ENCODE assay signal across 8 cellular contexts in the genomic region with DNA sequence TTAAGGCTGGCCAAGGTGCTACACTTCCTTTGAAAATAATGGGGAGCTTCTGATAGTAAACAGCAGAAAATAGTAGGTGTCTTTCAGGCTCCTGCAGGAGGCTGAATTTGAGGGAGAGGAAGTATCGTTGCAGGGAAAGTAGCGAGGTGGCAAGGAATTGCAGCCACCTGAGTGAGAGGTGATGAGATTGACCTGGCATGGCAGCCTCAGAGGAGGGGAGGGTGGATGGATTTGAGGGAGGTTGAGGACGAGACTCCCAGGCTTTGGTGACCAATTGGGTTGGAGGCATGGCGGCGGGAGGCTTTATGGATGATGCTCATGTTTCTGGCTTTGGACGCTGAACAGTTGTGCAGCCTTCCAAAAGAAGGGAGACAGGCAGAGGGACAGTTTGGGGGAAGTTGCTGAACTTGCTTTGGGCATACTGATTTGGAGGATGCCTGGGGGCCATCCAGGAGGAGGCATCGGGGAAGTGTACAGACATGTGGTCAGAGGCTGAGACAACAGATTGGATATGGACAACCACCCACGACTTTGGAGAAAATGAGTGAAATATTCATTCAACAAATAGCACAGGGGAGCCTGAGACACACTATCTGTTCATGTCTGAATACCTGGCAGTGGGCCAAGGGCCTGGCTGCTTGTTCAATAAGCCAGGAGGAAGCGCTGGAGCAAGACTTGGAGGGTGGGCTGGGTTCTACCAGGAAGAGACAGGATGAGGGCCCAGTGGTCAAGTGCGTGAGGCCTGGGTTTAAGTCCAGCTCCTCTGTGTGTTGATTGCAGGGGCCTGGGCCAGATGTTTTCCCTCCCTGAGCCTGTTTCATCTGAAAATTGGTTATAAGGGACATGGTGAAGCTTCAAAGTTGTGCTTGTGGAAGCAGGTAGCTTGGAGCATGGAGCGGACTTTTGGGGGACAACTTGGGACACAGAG.
DNase-seq lines count a peak whose midpoint lies in the region; ATAC-seq and TF ChIP-seq lines count a peak whose summit lies in the region.

No MANE protein-coding gene starts in this region.

- H3K4me1 ChIP-seq in muscle layer of colon (ENCODE audit: insufficient read depth, low read length) = peaks cover 51% of the 10 kb centered on the region

- peak overlapping the region; percentile 17 for H3K9ac ChIP-seq in muscle layer of colon (ENCODE audit: low read length)

- POLR2A ChIA-PET in activated CD4-positive, alpha-beta memory T cell treated with anti-CD3 and anti-CD28 coated beads for 36 hours (lab: Charles Lee) = no interaction called here

- H3K27me3 Mint-ChIP-seq in activated CD4-positive, alpha-beta memory T cell treated with anti-CD3 and anti-CD28 coated beads for 36 hours = peaks cover 3% of the 10 kb centered on the region

- no peaks in the 10 kb centered on the region for H3K9me3 ChIP-seq in muscle layer of colon (ENCODE audit: low read length)

- DNase-seq in AG10803 (ENCODE audit: low read depth) (peak; percentile 95), NCI-H2196 treated with DMSO at 0.1 percent for 48 hours (lab: John Stamatoyannopoulos, UW; ENCODE audit: unreplicated experiment) (peak; percentile 41), dorsolateral prefrontal cortex (peak in 7 of 10 donors; percentile 51 to 67 (median 57))
- no peak for DNase-seq in activated CD4-positive, alpha-beta memory T cell treated with anti-CD3 and anti-CD28 coated beads for 36 hours
- no peak for DNase-seq in activated CD4-positive, alpha-beta T cell treated with anti-CD3 and anti-CD28 coated beads for 1 hour

- no peak overlapping the region for H3K4me3 Mint-ChIP-seq in activated CD4-positive, alpha-beta memory T cell treated with anti-CD3 and anti-CD28 coated beads for 36 hours

- H3K36me3 ChIP-seq in muscle layer of colon (ENCODE audit: insufficient read depth, low read length) = no peaks in the 10 kb centered on the region

- no peak overlapping the region for H3K27ac Mint-ChIP-seq in activated CD4-positive, alpha-beta memory T cell treated with anti-CD3 and anti-CD28 coated beads for 36 hours

- H3K9me3 Mint-ChIP-seq in activated CD4-positive, alpha-beta memory T cell treated with anti-CD3 and anti-CD28 coated beads for 36 hours = no peaks in the 10 kb centered on the region

- no peaks in the 10 kb centered on the region for H3K4me1 Mint-ChIP-seq in activated CD4-positive, alpha-beta memory T cell treated with anti-CD3 and anti-CD28 coated beads for 36 hours (ENCODE audit: low read depth)

- H3K27ac ChIP-seq in dorsolateral prefrontal cortex (peak overlapping the region in 39 of 59 donors; percentile 2 to 82 (median 54)), muscle layer of colon (ENCODE audit: low read depth, low read length) (peak overlapping the region; percentile 98)

- ATAC-seq in GM21423 (IDR thresholded peaks at IDR 0.05; ENCODE audit: unreplicated experiment) (no peak), GM19455 (IDR thresholded peaks at IDR 0.05; ENCODE audit: unreplicated experiment) (no peak)

- no peak for TF ChIP-seq CTCF in AG10803 (conservative IDR thresholded peaks at IDR 0.05; ENCODE audit: low read length)
- no peak for TF ChIP-seq CTCF in dorsolateral prefrontal cortex (IDR thresholded peaks at IDR 0.05 in 54 of 56, conservative IDR thresholded peaks at IDR 0.05 in 2 of 56; ENCODE audit: low read depth in 1 of 56, partially characterized antibody in 56 of 56)

- H3K4me3 ChIP-seq in AG10803 (ENCODE audit: low read length) (no peak overlapping the region), dorsolateral prefrontal cortex (no peak overlapping the region), muscle layer of colon (ENCODE audit: low read depth in 1 of 2, low read length in 2 of 2) (no peak overlapping the region)

- no peaks in the 10 kb centered on the region for H3K36me3 Mint-ChIP-seq in activated CD4-positive, alpha-beta memory T cell treated with anti-CD3 and anti-CD28 coated beads for 36 hours

- intact Hi-C loops in dorsolateral prefrontal cortex (cut with DNase I) = no loop called here
- intact Hi-C loops in activated CD4-positive, alpha-beta memory T cell treated with anti-CD3 and anti-CD28 coated beads for 36 hours (cut with micrococcal nuclease) = no loop called here

- CTCF ChIA-PET in activated CD4-positive, alpha-beta memory T cell treated with anti-CD3 and anti-CD28 coated beads for 36 hours (lab: Charles Lee) = interaction anchor here (1.1 kb wide), 1 partner anchor 266 kb away, joined by 3 read pairs; no protein-coding TSS in a partner anchor

- H3K27me3 ChIP-seq in dorsolateral prefrontal cortex = no peaks in the 10 kb centered on the region
- no peaks in the 10 kb centered on the region for H3K27me3 ChIP-seq in muscle layer of colon (ENCODE audit: control insufficient read depth in 1 of 2, insufficient read depth in 2 of 2, low read length in 2 of 2)

Comparison
In these comparisons a context has a peak if more than half of its experiments do, and no peak if none do; other contexts are left out.
1. DNase-seq: peak in AG10803 (single experiment), NCI-H2196 treated with DMSO at 0.1 percent for 48 hours (single experiment) and dorsolateral prefrontal cortex (7 of 10); none in activated CD4-positive, alpha-beta memory T cell treated with anti-CD3 and anti-CD28 coated beads for 36 hours (single experiment) and activated CD4-positive, alpha-beta T cell treated with anti-CD3 and anti-CD28 coated beads for 1 hour (single experiment).